ENCODE assay signal across 1 cellular context in genomic region chr6:31686483-31686882, GRCh38.
TF ChIP-seq lines count a peak whose summit lies in the region.

No MANE protein-coding gene starts in this region.

TF ChIP-seq in K562, 482 proteins besides CTCF, POLR2A, EP300 and RAD21 (continued from another document and continues in another):
- TF ChIP-seq, protein P1, sequence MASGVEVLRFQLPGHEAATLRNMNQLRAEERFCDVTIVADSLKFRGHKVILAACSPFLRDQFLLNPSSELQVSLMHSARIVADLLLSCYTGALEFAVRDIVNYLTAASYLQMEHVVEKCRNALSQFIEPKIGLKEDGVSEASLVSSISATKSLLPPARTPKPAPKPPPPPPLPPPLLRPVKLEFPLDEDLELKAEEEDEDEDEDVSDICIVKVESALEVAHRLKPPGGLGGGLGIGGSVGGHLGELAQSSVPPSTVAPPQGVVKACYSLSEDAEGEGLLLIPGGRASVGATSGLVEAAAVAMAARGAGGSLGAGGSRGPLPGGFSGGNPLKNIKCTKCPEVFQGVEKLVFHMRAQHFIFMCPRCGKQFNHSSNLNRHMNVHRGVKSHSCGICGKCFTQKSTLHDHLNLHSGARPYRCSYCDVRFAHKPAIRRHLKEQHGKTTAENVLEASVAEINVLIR (CRISPR knock-in tag; IDR thresholded peaks at IDR 0.05) = no peak
- TF ChIP-seq HDAC8 (tag; IDR thresholded peaks at IDR 0.05) (no peak), ZSCAN32 (CRISPR knock-in tag; IDR thresholded peaks at IDR 0.05) (no peak), RUNX1 (IDR thresholded peaks at IDR 0.05; ENCODE audit: low read depth) (no peak), IRF1 (CRISPR knock-in tag; IDR thresholded peaks at IDR 0.05; ENCODE audit: borderline replicate concordance) (0 out of 2 replicates have a peak, but pooled peaks have one; percentile 56), ZEB2 (IDR thresholded peaks at IDR 0.05) (no peak), TGIF2 (CRISPR knock-in tag; IDR thresholded peaks at IDR 0.05) (no peak), MAFK (IDR thresholded peaks at IDR 0.05; ENCODE audit: low read length) (no peak), KLF1 (tag; IDR thresholded peaks at IDR 0.05) (no peak), MEF2D (tag; conservative IDR thresholded peaks at IDR 0.05; ENCODE audit: low read depth) (no peak), MECOM (CRISPR knock-in tag; IDR thresholded peaks at IDR 0.05) (no peak), IRF2 (CRISPR knock-in tag; IDR thresholded peaks at IDR 0.05) (no peak), ZNF696 (CRISPR knock-in tag; conservative IDR thresholded peaks at IDR 0.05) (no peak), SIN3A (IDR thresholded peaks at IDR 0.05; ENCODE audit: borderline replicate concordance in 2 of 2, control insufficient read depth in 1 of 2, low read depth in 2 of 2, low read length in 2 of 2) (no peak), ZNF253 (CRISPR knock-in tag; conservative IDR thresholded peaks at IDR 0.05) (no peak), SNIP1 (IDR thresholded peaks at IDR 0.05; ENCODE audit: low read depth) (no peak), TBP (optimal IDR thresholded peaks at IDR 0.05; ENCODE audit: low read depth, low read length) (no peak), ZNF740 (CRISPR knock-in tag; IDR thresholded peaks at IDR 0.05) (no peak), ZNF740 (tag; IDR thresholded peaks at IDR 0.05) (no peak), NONO (IDR thresholded peaks at IDR 0.05; ENCODE audit: low read depth in 2 of 2, low read length in 1 of 2) (no peak), MYNN (IDR thresholded peaks at IDR 0.05) (peak; percentile 51; the same call in 1 of the 2 replicates), MYNN (CRISPR knock-in tag; IDR thresholded peaks at IDR 0.05) (no peak), C11orf30 (IDR thresholded peaks at IDR 0.05; ENCODE audit: low read depth) (no peak), RERE (CRISPR knock-in tag; IDR thresholded peaks at IDR 0.05; ENCODE audit: borderline replicate concordance) (no peak), TCF7L2 (IDR thresholded peaks at IDR 0.05; ENCODE audit: low read depth, low read length) (no peak), ZNF239 (CRISPR knock-in tag; IDR thresholded peaks at IDR 0.05) (no peak), BRF1 (IDR thresholded peaks at IDR 0.05; ENCODE audit: borderline replicate concordance, extremely low read depth, insufficient read length) (no peak), ZBED1 (IDR thresholded peaks at IDR 0.05) (no peak), ZC3H11A (IDR thresholded peaks at IDR 0.05; ENCODE audit: low read depth, low read length) (no peak), FOSL1 (tag; conservative IDR thresholded peaks at IDR 0.05) (no peak), ESRRB (CRISPR knock-in tag; IDR thresholded peaks at IDR 0.05; ENCODE audit: borderline replicate concordance) (no peak), GTF2A2 (tag; IDR thresholded peaks at IDR 0.05) (no peak), POLR3A (IDR thresholded peaks at IDR 0.05; ENCODE audit: borderline replicate concordance, extremely low read depth, insufficient read depth, insufficient read length) (no peak), NFRKB (IDR thresholded peaks at IDR 0.05; ENCODE audit: low read depth) (no peak)
- TF ChIP-seq, protein P2, sequence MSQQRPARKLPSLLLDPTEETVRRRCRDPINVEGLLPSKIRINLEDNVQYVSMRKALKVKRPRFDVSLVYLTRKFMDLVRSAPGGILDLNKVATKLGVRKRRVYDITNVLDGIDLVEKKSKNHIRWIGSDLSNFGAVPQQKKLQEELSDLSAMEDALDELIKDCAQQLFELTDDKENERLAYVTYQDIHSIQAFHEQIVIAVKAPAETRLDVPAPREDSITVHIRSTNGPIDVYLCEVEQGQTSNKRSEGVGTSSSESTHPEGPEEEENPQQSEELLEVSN (IDR thresholded peaks at IDR 0.05; ENCODE audit: borderline replicate concordance in 1 of 2, extremely low read depth in 1 of 2, insufficient read depth in 1 of 2, insufficient read length in 1 of 2, low read depth in 1 of 2, low read length in 1 of 2, poor library complexity in 1 of 2, severe bottlenecking in 1 of 2) = peak in 1 of 2 experiments; percentile 10
- TF ChIP-seq, protein P3, sequence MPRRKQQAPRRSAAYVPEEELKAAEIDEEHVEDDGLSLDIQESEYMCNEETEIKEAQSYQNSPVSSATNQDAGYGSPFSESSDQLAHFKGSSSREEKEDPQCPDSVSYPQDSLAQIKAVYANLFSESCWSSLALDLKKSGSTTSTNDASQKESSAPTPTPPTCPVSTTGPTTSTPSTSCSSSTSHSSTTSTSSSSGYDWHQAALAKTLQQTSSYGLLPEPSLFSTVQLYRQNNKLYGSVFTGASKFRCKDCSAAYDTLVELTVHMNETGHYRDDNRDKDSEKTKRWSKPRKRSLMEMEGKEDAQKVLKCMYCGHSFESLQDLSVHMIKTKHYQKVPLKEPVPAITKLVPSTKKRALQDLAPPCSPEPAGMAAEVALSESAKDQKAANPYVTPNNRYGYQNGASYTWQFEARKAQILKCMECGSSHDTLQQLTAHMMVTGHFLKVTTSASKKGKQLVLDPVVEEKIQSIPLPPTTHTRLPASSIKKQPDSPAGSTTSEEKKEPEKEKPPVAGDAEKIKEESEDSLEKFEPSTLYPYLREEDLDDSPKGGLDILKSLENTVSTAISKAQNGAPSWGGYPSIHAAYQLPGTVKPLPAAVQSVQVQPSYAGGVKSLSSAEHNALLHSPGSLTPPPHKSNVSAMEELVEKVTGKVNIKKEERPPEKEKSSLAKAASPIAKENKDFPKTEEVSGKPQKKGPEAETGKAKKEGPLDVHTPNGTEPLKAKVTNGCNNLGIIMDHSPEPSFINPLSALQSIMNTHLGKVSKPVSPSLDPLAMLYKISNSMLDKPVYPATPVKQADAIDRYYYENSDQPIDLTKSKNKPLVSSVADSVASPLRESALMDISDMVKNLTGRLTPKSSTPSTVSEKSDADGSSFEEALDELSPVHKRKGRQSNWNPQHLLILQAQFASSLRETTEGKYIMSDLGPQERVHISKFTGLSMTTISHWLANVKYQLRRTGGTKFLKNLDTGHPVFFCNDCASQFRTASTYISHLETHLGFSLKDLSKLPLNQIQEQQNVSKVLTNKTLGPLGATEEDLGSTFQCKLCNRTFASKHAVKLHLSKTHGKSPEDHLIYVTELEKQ (CRISPR knock-in tag; IDR thresholded peaks at IDR 0.05) = no peak
- TF ChIP-seq, protein P4, sequence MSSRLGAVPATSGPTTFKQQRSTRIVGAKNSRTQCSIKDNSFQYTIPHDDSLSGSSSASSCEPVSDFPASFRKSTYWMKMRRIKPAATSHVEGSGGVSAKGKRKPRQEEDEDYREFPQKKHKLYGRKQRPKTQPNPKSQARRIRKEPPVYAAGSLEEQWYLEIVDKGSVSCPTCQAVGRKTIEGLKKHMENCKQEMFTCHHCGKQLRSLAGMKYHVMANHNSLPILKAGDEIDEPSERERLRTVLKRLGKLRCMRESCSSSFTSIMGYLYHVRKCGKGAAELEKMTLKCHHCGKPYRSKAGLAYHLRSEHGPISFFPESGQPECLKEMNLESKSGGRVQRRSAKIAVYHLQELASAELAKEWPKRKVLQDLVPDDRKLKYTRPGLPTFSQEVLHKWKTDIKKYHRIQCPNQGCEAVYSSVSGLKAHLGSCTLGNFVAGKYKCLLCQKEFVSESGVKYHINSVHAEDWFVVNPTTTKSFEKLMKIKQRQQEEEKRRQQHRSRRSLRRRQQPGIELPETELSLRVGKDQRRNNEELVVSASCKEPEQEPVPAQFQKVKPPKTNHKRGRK (tag; IDR thresholded peaks at IDR 0.05) = no peak
- TF ChIP-seq, protein P5, sequence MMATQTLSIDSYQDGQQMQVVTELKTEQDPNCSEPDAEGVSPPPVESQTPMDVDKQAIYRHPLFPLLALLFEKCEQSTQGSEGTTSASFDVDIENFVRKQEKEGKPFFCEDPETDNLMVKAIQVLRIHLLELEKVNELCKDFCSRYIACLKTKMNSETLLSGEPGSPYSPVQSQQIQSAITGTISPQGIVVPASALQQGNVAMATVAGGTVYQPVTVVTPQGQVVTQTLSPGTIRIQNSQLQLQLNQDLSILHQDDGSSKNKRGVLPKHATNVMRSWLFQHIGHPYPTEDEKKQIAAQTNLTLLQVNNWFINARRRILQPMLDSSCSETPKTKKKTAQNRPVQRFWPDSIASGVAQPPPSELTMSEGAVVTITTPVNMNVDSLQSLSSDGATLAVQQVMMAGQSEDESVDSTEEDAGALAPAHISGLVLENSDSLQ (IDR thresholded peaks at IDR 0.05) = no peak
- TF ChIP-seq, protein P6, sequence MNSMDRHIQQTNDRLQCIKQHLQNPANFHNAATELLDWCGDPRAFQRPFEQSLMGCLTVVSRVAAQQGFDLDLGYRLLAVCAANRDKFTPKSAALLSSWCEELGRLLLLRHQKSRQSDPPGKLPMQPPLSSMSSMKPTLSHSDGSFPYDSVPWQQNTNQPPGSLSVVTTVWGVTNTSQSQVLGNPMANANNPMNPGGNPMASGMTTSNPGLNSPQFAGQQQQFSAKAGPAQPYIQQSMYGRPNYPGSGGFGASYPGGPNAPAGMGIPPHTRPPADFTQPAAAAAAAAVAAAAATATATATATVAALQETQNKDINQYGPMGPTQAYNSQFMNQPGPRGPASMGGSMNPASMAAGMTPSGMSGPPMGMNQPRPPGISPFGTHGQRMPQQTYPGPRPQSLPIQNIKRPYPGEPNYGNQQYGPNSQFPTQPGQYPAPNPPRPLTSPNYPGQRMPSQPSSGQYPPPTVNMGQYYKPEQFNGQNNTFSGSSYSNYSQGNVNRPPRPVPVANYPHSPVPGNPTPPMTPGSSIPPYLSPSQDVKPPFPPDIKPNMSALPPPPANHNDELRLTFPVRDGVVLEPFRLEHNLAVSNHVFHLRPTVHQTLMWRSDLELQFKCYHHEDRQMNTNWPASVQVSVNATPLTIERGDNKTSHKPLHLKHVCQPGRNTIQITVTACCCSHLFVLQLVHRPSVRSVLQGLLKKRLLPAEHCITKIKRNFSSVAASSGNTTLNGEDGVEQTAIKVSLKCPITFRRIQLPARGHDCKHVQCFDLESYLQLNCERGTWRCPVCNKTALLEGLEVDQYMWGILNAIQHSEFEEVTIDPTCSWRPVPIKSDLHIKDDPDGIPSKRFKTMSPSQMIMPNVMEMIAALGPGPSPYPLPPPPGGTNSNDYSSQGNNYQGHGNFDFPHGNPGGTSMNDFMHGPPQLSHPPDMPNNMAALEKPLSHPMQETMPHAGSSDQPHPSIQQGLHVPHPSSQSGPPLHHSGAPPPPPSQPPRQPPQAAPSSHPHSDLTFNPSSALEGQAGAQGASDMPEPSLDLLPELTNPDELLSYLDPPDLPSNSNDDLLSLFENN (IDR thresholded peaks at IDR 0.05; ENCODE audit: low read depth in 2 of 2, low read length in 2 of 2) = no peak
- TF ChIP-seq, protein P7, sequence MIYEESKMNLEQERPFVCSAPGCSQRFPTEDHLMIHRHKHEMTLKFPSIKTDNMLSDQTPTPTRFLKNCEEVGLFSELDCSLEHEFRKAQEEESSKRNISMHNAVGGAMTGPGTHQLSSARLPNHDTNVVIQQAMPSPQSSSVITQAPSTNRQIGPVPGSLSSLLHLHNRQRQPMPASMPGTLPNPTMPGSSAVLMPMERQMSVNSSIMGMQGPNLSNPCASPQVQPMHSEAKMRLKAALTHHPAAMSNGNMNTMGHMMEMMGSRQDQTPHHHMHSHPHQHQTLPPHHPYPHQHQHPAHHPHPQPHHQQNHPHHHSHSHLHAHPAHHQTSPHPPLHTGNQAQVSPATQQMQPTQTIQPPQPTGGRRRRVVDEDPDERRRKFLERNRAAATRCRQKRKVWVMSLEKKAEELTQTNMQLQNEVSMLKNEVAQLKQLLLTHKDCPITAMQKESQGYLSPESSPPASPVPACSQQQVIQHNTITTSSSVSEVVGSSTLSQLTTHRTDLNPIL (CRISPR knock-in tag; IDR thresholded peaks at IDR 0.05) = no peak
